In genomic region chr14:104504172-104504735, GRCh38 we compare ENCODE assay signal across 30 cellular contexts.
DNase-seq lines count a peak whose midpoint lies in the region; ATAC-seq and TF ChIP-seq lines count a peak whose summit lies in the region.
"Had no signal": no experiment of that assay in that cellular context is flagged by ENCODE, and none has a peak within 500 bp of the region (broad histone marks: within the 10 kb centered on the region; RNA-seq: fewer than 3 reads in every experiment).

No MANE protein-coding gene starts in this region.

- peaks cover 0 to 16% (median 2%) of the 10 kb centered on the region in 3 experiments; a peak in 3 of 7 replicates for H3K36me3 Mint-ChIP-seq in H9 (ENCODE audit: insufficient read depth in 1 of 3, low read depth in 3 of 3)
- H3K36me3 Mint-ChIP-seq in endodermal cell (ENCODE audit: low read depth) = no peaks in the 10 kb centered on the region
- H3K36me3 Mint-ChIP-seq in osteocyte (ENCODE audit: unreplicated experiment) = no peaks in the 10 kb centered on the region
- H3K36me3 Mint-ChIP-seq: CD8-positive, alpha-beta T cell had no signal

- H3K36me3 ChIP-seq in endodermal cell (ENCODE audit: control insufficient read depth, insufficient read depth, low read length) (no peaks in the 10 kb centered on the region), gastroesophageal sphincter (no peaks in the 10 kb centered on the region)
- H3K36me3 ChIP-seq: SJCRH30 had no signal

- H3K4me1 Mint-ChIP-seq in H9 (peaks cover 0 to 3% of the 10 kb centered on the region in 2 experiments; a peak in 2 of 4 replicates), endodermal cell (no peaks in the 10 kb centered on the region), osteocyte (ENCODE audit: unreplicated experiment) (no peaks in the 10 kb centered on the region)
- H3K4me1 Mint-ChIP-seq: B cell had no signal

- H3K4me1 ChIP-seq in H9 (ENCODE audit: insufficient read depth, low read length) (no peaks in the 10 kb centered on the region), endodermal cell (ENCODE audit: control insufficient read depth, insufficient read depth, low read length) (no peaks in the 10 kb centered on the region), gastroesophageal sphincter (no peaks in the 10 kb centered on the region)
- H3K4me1 ChIP-seq: SJCRH30 had no signal

- no peak for TF ChIP-seq POLR2A in gastroesophageal sphincter (IDR thresholded peaks at IDR 0.05)

- H3K23me2 ChIP-seq in H9 (ENCODE audit: insufficient read length, low read depth, low read length, poor library complexity, severe bottlenecking) = no peaks in the 10 kb centered on the region

- H3K4ac ChIP-seq in H9 (ENCODE audit: low read depth, low read length) = no peak overlapping the region

- no peak overlapping the region for H2BK15ac ChIP-seq in H9 (ENCODE audit: low read depth, low read length)

- H3K14ac ChIP-seq in H9 (ENCODE audit: insufficient read depth, low read length) = no peak overlapping the region; the same call in 1 of the 2 replicates

- H3K56ac ChIP-seq in H9 (ENCODE audit: insufficient read length, low read depth, low read length) = no peak overlapping the region

- H3K9ac ChIP-seq in H9 (ENCODE audit: extremely low read depth, insufficient read length, low read length) = no peak overlapping the region
- no peak overlapping the region for H3K9ac ChIP-seq in endodermal cell (ENCODE audit: extremely low read depth, low read length, poor library complexity, severe bottlenecking)

- H3K79me2 ChIP-seq in H9 (ENCODE audit: insufficient read depth, low read length) = no peaks in the 10 kb centered on the region

- no peaks in the 10 kb centered on the region for H3K27me3 ChIP-seq in H9 (ENCODE audit: insufficient read depth, low read length)
- H3K27me3 ChIP-seq in endodermal cell (ENCODE audit: control insufficient read depth, insufficient read depth, low read length, poor library complexity, severe bottlenecking) = no peaks in the 10 kb centered on the region
- H3K27me3 ChIP-seq in gastroesophageal sphincter = peaks cover 53% of the 10 kb centered on the region
- H3K27me3 ChIP-seq: SJCRH30 had no signal

- TF ChIP-seq CTCF in H9 (conservative IDR thresholded peaks at IDR 0.05) = no peak
- TF ChIP-seq CTCF in endodermal cell (conservative IDR thresholded peaks at IDR 0.05) = no peak
- no peak for TF ChIP-seq CTCF in osteocyte (IDR thresholded peaks at IDR 0.05)
- no peak for TF ChIP-seq CTCF in gastroesophageal sphincter (IDR thresholded peaks at IDR 0.05)

- H2AFZ ChIP-seq in H9 (ENCODE audit: low read length) = no peak overlapping the region

- H3K9me3 Mint-ChIP-seq in H9 (peaks cover 15 to 16% of the 10 kb centered on the region in 2 experiments), endodermal cell (peaks cover 22% of the 10 kb centered on the region), osteocyte (ENCODE audit: unreplicated experiment) (peaks cover 15% of the 10 kb centered on the region)

- no peak overlapping the region for H2BK20ac ChIP-seq in H9 (ENCODE audit: low read depth, low read length, poor library complexity, severe bottlenecking)

- H2BK120ac ChIP-seq in H9 (ENCODE audit: low read depth, low read length, poor library complexity, severe bottlenecking) = no peak overlapping the region

- H3K27me3 Mint-ChIP-seq in H9 (ENCODE audit: low read depth) = peaks cover 3% of the 10 kb centered on the region
- peaks cover under 1% of the 10 kb centered on the region for H3K27me3 Mint-ChIP-seq in endodermal cell (ENCODE audit: insufficient read depth)
- no peaks in the 10 kb centered on the region for H3K27me3 Mint-ChIP-seq in osteocyte (ENCODE audit: unreplicated experiment)

- H3K27ac Mint-ChIP-seq in H9 = no peak overlapping the region
- no peak overlapping the region for H3K27ac Mint-ChIP-seq in endodermal cell
- no peak overlapping the region for H3K27ac Mint-ChIP-seq in osteocyte (ENCODE audit: unreplicated experiment)
- H3K27ac Mint-ChIP-seq: B cell; CD8-positive, alpha-beta T cell had no signal

- H3K79me1 ChIP-seq in H9 (ENCODE audit: insufficient read depth, low read depth, low read length, poor library complexity, severe bottlenecking) = no peaks in the 10 kb centered on the region

- H2BK5ac ChIP-seq in H9 (ENCODE audit: insufficient read length, low read length) = no peak overlapping the region

- no peak overlapping the region for H2AK5ac ChIP-seq in H9 (ENCODE audit: insufficient read length, low read length)

- H3K18ac ChIP-seq in H9 (ENCODE audit: insufficient read length, low read depth, low read length) = no peak overlapping the region

- no peak overlapping the region for H2BK12ac ChIP-seq in H9 (ENCODE audit: insufficient read length, low read depth, low read length)

- no peak overlapping the region for H3T11ph ChIP-seq in H9 (ENCODE audit: low read length)

- no peak overlapping the region for H4K8ac ChIP-seq in H9 (replicated peaks; ENCODE audit: insufficient read length, low read depth, low read length)

- H3K9me3 ChIP-seq in H9 (ENCODE audit: control insufficient read depth, low read depth, low read length) (no peaks in the 10 kb centered on the region), endodermal cell (ENCODE audit: control insufficient read depth, low read length) (peaks cover 10% of the 10 kb centered on the region), gastroesophageal sphincter (peaks cover 0 to 51% (median 0%) of the 10 kb centered on the region in 3 donors)

- no peak overlapping the region for H4K5ac ChIP-seq in H9 (ENCODE audit: insufficient read length, low read depth, low read length)

- WGBS in H9 (ENCODE audit: extremely low coverage, insufficient read length, low lambda C conversion rate) = no CpG with 5 or more reads among the region's 7 CpGs
- WGBS in endodermal cell (ENCODE audit: insufficient coverage in 1 of 2, insufficient read length in 1 of 2), 2 experiments = 89% methylated on average over 3 to 7 of the region's 7 CpGs
- 100% methylated on average over 3 of the region's 7 CpGs; no CpG with 5 or more reads in 1 of the 2 donors for WGBS in gastroesophageal sphincter (ENCODE audit: low coverage in 1 of 2), 2 donors

- H3K27ac ChIP-seq in H9 (ENCODE audit: insufficient read length, low read depth, low read length) = no peak overlapping the region
- no peak overlapping the region for H3K27ac ChIP-seq in endodermal cell (ENCODE audit: low read depth, low read length)
- no peak overlapping the region for H3K27ac ChIP-seq in gastroesophageal sphincter
- H3K27ac ChIP-seq: 22Rv1, C4-2B, SJCRH30 had no signal

- H3K4me2 ChIP-seq in H9 (ENCODE audit: insufficient read depth, insufficient read length, low read length) = no peak overlapping the region

- DNase-seq in activated CD4-positive, alpha-beta T cell treated with anti-CD3 and anti-CD28 coated beads for 1 hour = peak; percentile 2
- no peak for DNase-seq in activated CD4-positive, alpha-beta T cell treated with anti-CD3 and anti-CD28 coated beads for 48 hours
- DNase-seq in H9 (peak; percentile 21), endodermal cell (peak; percentile 41), osteocyte (ENCODE audit: extremely low spot score, unreplicated experiment) (peak; percentile 77), pons (ENCODE audit: low spot score) (no peak), hypothalamus (lab: John Stamatoyannopoulos, UW) (no peak)
- DNase-seq: DMS 273 treated with DMSO at 0.1 percent for 48 hours, DMS79, EL, GDM1, GOT3, KBM-7, MV-4-11, NCI-H1105, NCI-H1436 treated with DMSO at 0.1 percent for 48 hours, NCI-H187 treated with DMSO at 0.1 percent for 48 hours, NCI-H2171 treated with DMSO at 0.1 percent for 48 hours, NCI-H345, NCI-H524, NCI-H774, SJCRH30 had no signal

- H4K91ac ChIP-seq in H9 (ENCODE audit: insufficient read length, low read depth, low read length) = no peak overlapping the region

- H3K4me3 Mint-ChIP-seq in H9 (no peak overlapping the region), endodermal cell (no peak overlapping the region), osteocyte (ENCODE audit: unreplicated experiment) (no peak overlapping the region)
- H3K4me3 Mint-ChIP-seq: B cell; CD8-positive, alpha-beta T cell had no signal

- no peak for ATAC-seq in gastroesophageal sphincter
- ATAC-seq: CD8-positive, alpha-beta T cell; GM12878; HCT116; Right ventricle myocardium inferior had no signal

- no peaks in the 10 kb centered on the region for H4K20me1 ChIP-seq in H9 (ENCODE audit: control insufficient read depth, insufficient read depth, insufficient read length)

- H3K4me3 ChIP-seq in endodermal cell (ENCODE audit: low read length) = no peak overlapping the region
- no peak overlapping the region for H3K4me3 ChIP-seq in gastroesophageal sphincter
- H3K4me3 ChIP-seq: GM12878, SJCRH30 had no signal

- no peak overlapping the region for H3K23ac ChIP-seq in H9 (ENCODE audit: insufficient read length, low read depth, low read length)

- no peak for TF ChIP-seq EP300 in gastroesophageal sphincter (IDR thresholded peaks at IDR 0.05)

Comparison
In these comparisons a context has a peak if more than half of its experiments do, and no peak if none do; other contexts are left out.
1. DNase-seq: peak in activated CD4-positive, alpha-beta T cell treated with anti-CD3 and anti-CD28 coated beads for 1 hour (single experiment), H9 (single experiment), endodermal cell (single experiment) and osteocyte (single experiment); none in activated CD4-positive, alpha-beta T cell treated with anti-CD3 and anti-CD28 coated beads for 48 hours (single experiment), pons (single experiment) and hypothalamus (0 of 51).